17 cellular contexts compared by ENCODE assay signal in genomic region chr2:122063716-122064115, GRCh38.
DNase-seq lines count a peak whose midpoint lies in the region; ATAC-seq and TF ChIP-seq lines count a peak whose summit lies in the region.
"Had no signal": no experiment of that assay in that cellular context is flagged by ENCODE, and none has a peak within 500 bp of the region (broad histone marks: within the 10 kb centered on the region; RNA-seq: fewer than 3 reads in every experiment).

No MANE protein-coding gene starts in this region.

- no peak overlapping the region for H3K23ac ChIP-seq in IMR-90 (ENCODE audit: low read depth, low read length)

- DNase-seq in EH (ENCODE audit: low read depth) (peak; percentile 46), IMR-90 (peak; percentile 5), RWPE2 (ENCODE audit: low spot score) (no peak), hepatic stellate cell (ENCODE audit: low spot score) (peak; percentile 15), endothelial cell (ENCODE audit: low spot score) (no peak), NCI-H128 (lab: John Stamatoyannopoulos, UW; ENCODE audit: unreplicated experiment) (no peak), upper lobe of left lung (no peak), OCI-M2 (lab: John Stamatoyannopoulos, UW; ENCODE audit: unreplicated experiment) (no peak)
- DNase-seq: CD8-positive, alpha-beta T cell; DND-41; KBM-7; NCI-H1092; NCI-H1694; NCI-H524 treated with DMSO at 0.1 percent for 48 hours; NK-92 treated with Interleukin-12 subunit alpha and Interleukin-12 subunit beta, amount 100 ng/mL, for 24 hours; SW 1271 had no signal

- H3K4me1 ChIP-seq in IMR-90 (ENCODE audit: control insufficient read depth, insufficient read depth, low read length) (no peaks in the 10 kb centered on the region), RWPE2 (ENCODE audit: insufficient read depth, poor library complexity, severe bottlenecking) (no peaks in the 10 kb centered on the region), upper lobe of left lung (no peaks in the 10 kb centered on the region)
- H3K4me1 ChIP-seq: BLaER1 had no signal

- TF ChIP-seq CTCF in IMR-90 (conservative IDR thresholded peaks at IDR 0.05; ENCODE audit: low read depth, low read length) (no peak), RWPE2 (IDR thresholded peaks at IDR 0.05; ENCODE audit: poor library complexity, severe bottlenecking) (no peak), endothelial cell (IDR thresholded peaks at IDR 0.05; ENCODE audit: unreplicated experiment) (no peak), upper lobe of left lung (IDR thresholded peaks at IDR 0.05) (no peak)

- H2AFZ ChIP-seq in IMR-90 (replicated peaks; ENCODE audit: low read length, poor library complexity): no peak overlapping the region

- intact Hi-C loops in IMR-90 (cut with micrococcal nuclease): no loop called here

- H3K36me3 Mint-ChIP-seq in endothelial cell (ENCODE audit: low read depth, unreplicated experiment): no peaks in the 10 kb centered on the region
- H3K36me3 Mint-ChIP-seq: CD8-positive, alpha-beta T cell had no signal

- H3K27ac ChIP-seq in IMR-90 (ENCODE audit: insufficient read depth, low read length): no peak overlapping the region
- H3K27ac ChIP-seq in RWPE2 (ENCODE audit: poor library complexity, severe bottlenecking): no peak overlapping the region
- no peak overlapping the region for H3K27ac ChIP-seq in upper lobe of left lung
- H3K27ac ChIP-seq: BLaER1 had no signal

- no CpG with 5 or more reads among the region's 3 CpGs for WGBS in IMR-90 (ENCODE audit: extremely low coverage in 2 of 2, insufficient read length in 1 of 2), 2 experiments
- 79 to 80% methylated on average over 3 of the region's 3 CpGs for WGBS in upper lobe of left lung, 2 donors

- no peak overlapping the region for H2AK9ac ChIP-seq in IMR-90 (replicated peaks; ENCODE audit: low read depth, low read length, poor library complexity)

- H3K56ac ChIP-seq in IMR-90 (ENCODE audit: extremely low read depth, insufficient read depth, low read length): no peak overlapping the region

- H3K27ac Mint-ChIP-seq in endothelial cell (ENCODE audit: unreplicated experiment): no peak overlapping the region
- H3K27ac Mint-ChIP-seq: CD8-positive, alpha-beta T cell had no signal

- H3K36me3 ChIP-seq in IMR-90 (ENCODE audit: control insufficient read depth, insufficient read depth, low read length) (no peaks in the 10 kb centered on the region), RWPE2 (ENCODE audit: low read depth) (no peaks in the 10 kb centered on the region), upper lobe of left lung (no peaks in the 10 kb centered on the region)
- H3K36me3 ChIP-seq: BLaER1 had no signal

- no peak overlapping the region for H4K91ac ChIP-seq in IMR-90 (ENCODE audit: insufficient read depth, low read depth, low read length)

- no peak overlapping the region for H2BK15ac ChIP-seq in IMR-90 (ENCODE audit: low read depth, low read length)

- BruUV-seq in IMR-90 (replicated peaks; lab: Mats Ljungman, UMichigan): no TSS peak

- no peaks in the 10 kb centered on the region for H3K79me1 ChIP-seq in IMR-90 (ENCODE audit: low read depth in 1 of 2, low read length in 2 of 2)

- no peak for TF ChIP-seq POLR2A in IMR-90 (IDR thresholded peaks at IDR 0.05; ENCODE audit: low read depth, low read length)
- TF ChIP-seq POLR2A in upper lobe of left lung (IDR thresholded peaks at IDR 0.05): no peak

- POLR2A ChIA-PET in IMR-90 (lab: Charles Lee; ENCODE audit: unreplicated experiment): no interaction called here

- no peak overlapping the region for H3K9ac ChIP-seq in IMR-90 (ENCODE audit: low read depth, low read length)
- H3K9ac ChIP-seq: BLaER1 had no signal

- dilution Hi-C loops in IMR-90 (cut with HindIII; ENCODE audit: low sequenced_read_pairs, unreplicated experiment): no loop called here

- H3K9me1 ChIP-seq in IMR-90 (ENCODE audit: insufficient read depth, low read length): no peaks in the 10 kb centered on the region

- in situ Hi-C loops in IMR-90 (cut with MboI; ENCODE audit: low sequenced_read_pairs): no loop called here

- H3K9me3 ChIP-seq in IMR-90 (ENCODE audit: control insufficient read depth, insufficient read depth, low read length): no peaks in the 10 kb centered on the region
- H3K9me3 ChIP-seq in RWPE2 (ENCODE audit: severe bottlenecking): no peaks in the 10 kb centered on the region
- no peaks in the 10 kb centered on the region for H3K9me3 ChIP-seq in upper lobe of left lung
- H3K9me3 ChIP-seq: BLaER1 had no signal

- no peak overlapping the region for H3K14ac ChIP-seq in IMR-90 (replicated peaks; ENCODE audit: low read depth, low read length)

- no peak overlapping the region for H4K5ac ChIP-seq in IMR-90 (ENCODE audit: low read depth, low read length)

- no peak overlapping the region for H3K4me2 ChIP-seq in IMR-90 (ENCODE audit: low read depth, low read length)
- H3K4me2 ChIP-seq: BLaER1 had no signal

- H3K4me3 ChIP-seq in IMR-90 (ENCODE audit: insufficient read depth, low read depth, low read length): no peak overlapping the region
- H3K4me3 ChIP-seq in RWPE2 (ENCODE audit: severe bottlenecking): no peak overlapping the region
- H3K4me3 ChIP-seq in upper lobe of left lung: no peak overlapping the region
- H3K4me3 ChIP-seq: BLaER1 had no signal

- H2BK120ac ChIP-seq in IMR-90 (ENCODE audit: low read depth, low read length): no peak overlapping the region

- no peaks in the 10 kb centered on the region for H3K9me3 Mint-ChIP-seq in endothelial cell (ENCODE audit: unreplicated experiment)
- H3K9me3 Mint-ChIP-seq: CD8-positive, alpha-beta T cell had no signal

- CTCF ChIA-PET in IMR-90 (lab: Yijun Ruan, JAX): no interaction called here

- H3K27me3 ChIP-seq in IMR-90 (ENCODE audit: control insufficient read depth, insufficient read depth, low read length) (no peaks in the 10 kb centered on the region), RWPE2 (ENCODE audit: insufficient read depth, poor library complexity, severe bottlenecking) (peaks cover 3% of the 10 kb centered on the region), upper lobe of left lung (no peaks in the 10 kb centered on the region)
- H3K27me3 ChIP-seq: BLaER1 had no signal

- H3K4ac ChIP-seq in IMR-90 (ENCODE audit: low read depth, low read length): no peak overlapping the region

- no peak for TF ChIP-seq EP300 in upper lobe of left lung (IDR thresholded peaks at IDR 0.05)

- H4K20me1 ChIP-seq in IMR-90 (ENCODE audit: insufficient read depth, low read length): no peaks in the 10 kb centered on the region
- H4K20me1 ChIP-seq: BLaER1 had no signal

- H3K27me3 Mint-ChIP-seq in endothelial cell (ENCODE audit: unreplicated experiment): no peaks in the 10 kb centered on the region

- no peak overlapping the region for H4K8ac ChIP-seq in IMR-90 (ENCODE audit: low read depth in 2 of 2, low read length in 2 of 2)

- H2BK20ac ChIP-seq in IMR-90 (ENCODE audit: low read depth, low read length): no peak overlapping the region

- no peak overlapping the region for H3K18ac ChIP-seq in IMR-90 (ENCODE audit: low read depth, low read length)

- no peak for TF ChIP-seq RAD21 in IMR-90 (IDR thresholded peaks at IDR 0.05; ENCODE audit: low read length)

- ATAC-seq in IMR-90 (ENCODE audit: low read depth): no peak
- ATAC-seq in RWPE2 (ENCODE audit: low read depth): peak; percentile 65
- no peak for ATAC-seq in upper lobe of left lung (ENCODE audit: low FRiP score in 2 of 2)
- ATAC-seq: CD8-positive, alpha-beta T cell had no signal

- no peak overlapping the region for H2BK5ac ChIP-seq in IMR-90 (ENCODE audit: low read depth, low read length, poor library complexity, severe bottlenecking)

- H3K4me1 Mint-ChIP-seq in endothelial cell (ENCODE audit: unreplicated experiment): no peaks in the 10 kb centered on the region

- H3K4me3 Mint-ChIP-seq in endothelial cell (ENCODE audit: unreplicated experiment): no peak overlapping the region
- H3K4me3 Mint-ChIP-seq: CD8-positive, alpha-beta T cell had no signal

- no peak overlapping the region for H2AK5ac ChIP-seq in IMR-90 (ENCODE audit: low read depth, low read length)

TF ChIP-seq in IMR-90, 13 proteins besides CTCF, POLR2A, EP300 and RAD21:
- no peak for TF ChIP-seq CEBPB (IDR thresholded peaks at IDR 0.05; ENCODE audit: low read depth, low read length)
- TF ChIP-seq MXI1 (IDR thresholded peaks at IDR 0.05; ENCODE audit: borderline replicate concordance, low read depth, low read length): no peak
- no peak for TF ChIP-seq SMC3 (IDR thresholded peaks at IDR 0.05; ENCODE audit: low read depth, low read length)
- TF ChIP-seq RFX5 (IDR thresholded peaks at IDR 0.05; ENCODE audit: low read depth, low read length): no peak
- no peak for TF ChIP-seq BHLHE40 (IDR thresholded peaks at IDR 0.05; ENCODE audit: low read depth, low read length)
- TF ChIP-seq RCOR1 (IDR thresholded peaks at IDR 0.05; ENCODE audit: insufficient replicate concordance, low read length): no peak
- TF ChIP-seq FOS (IDR thresholded peaks at IDR 0.05; ENCODE audit: low read depth, low read length): no peak
- TF ChIP-seq, protein P1, sequence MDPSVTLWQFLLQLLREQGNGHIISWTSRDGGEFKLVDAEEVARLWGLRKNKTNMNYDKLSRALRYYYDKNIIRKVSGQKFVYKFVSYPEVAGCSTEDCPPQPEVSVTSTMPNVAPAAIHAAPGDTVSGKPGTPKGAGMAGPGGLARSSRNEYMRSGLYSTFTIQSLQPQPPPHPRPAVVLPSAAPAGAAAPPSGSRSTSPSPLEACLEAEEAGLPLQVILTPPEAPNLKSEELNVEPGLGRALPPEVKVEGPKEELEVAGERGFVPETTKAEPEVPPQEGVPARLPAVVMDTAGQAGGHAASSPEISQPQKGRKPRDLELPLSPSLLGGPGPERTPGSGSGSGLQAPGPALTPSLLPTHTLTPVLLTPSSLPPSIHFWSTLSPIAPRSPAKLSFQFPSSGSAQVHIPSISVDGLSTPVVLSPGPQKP (IDR thresholded peaks at IDR 0.05; ENCODE audit: borderline replicate concordance, low read depth, low read length): no peak
- no peak for TF ChIP-seq CHD1 (IDR thresholded peaks at IDR 0.05; ENCODE audit: low read depth, low read length)
- no peak for TF ChIP-seq NFE2L2 (IDR thresholded peaks at IDR 0.05; ENCODE audit: low read depth, low read length)
- no peak for TF ChIP-seq USF2 (IDR thresholded peaks at IDR 0.05; ENCODE audit: low read depth, low read length)
- no peak for TF ChIP-seq MAZ (IDR thresholded peaks at IDR 0.05; ENCODE audit: borderline replicate concordance, low read depth, low read length)
- TF ChIP-seq MAFK (IDR thresholded peaks at IDR 0.05; ENCODE audit: low read depth, low read length): no peak

Comparison
In these comparisons a context has a peak if more than half of its experiments do, and no peak if none do; other contexts are left out.
1. DNase-seq: peak in EH (single experiment), IMR-90 (single experiment) and hepatic stellate cell (single experiment); none in RWPE2 (single experiment), endothelial cell (single experiment), NCI-H128 (single experiment), upper lobe of left lung (0 of 2) and OCI-M2 (single experiment).